1 cellular context compared by ENCODE assay signal in genomic region chr19:2330632-2331284, GRCh38.
TF ChIP-seq lines count a peak whose summit lies in the region.

No MANE protein-coding gene starts in this region.

TF ChIP-seq in SK-N-SH treated with all-trans-retinoic acid at 6 μM for 48 hours, 23 proteins besides CTCF, POLR2A, EP300 and RAD21:
- TF ChIP-seq ZC3H10 (CRISPR knock-in tag; IDR thresholded peaks at IDR 0.05), result no peak
- no peak for TF ChIP-seq ZNF70 (CRISPR knock-in tag; IDR thresholded peaks at IDR 0.05)
- no peak for TF ChIP-seq TCF4 (CRISPR knock-in tag; IDR thresholded peaks at IDR 0.05; ENCODE audit: borderline replicate concordance)
- no peak for TF ChIP-seq ZNF8 (CRISPR knock-in tag; IDR thresholded peaks at IDR 0.05)
- no peak for TF ChIP-seq TSHZ2 (CRISPR knock-in tag; IDR thresholded peaks at IDR 0.05)
- no peak for TF ChIP-seq ZFP30 (CRISPR knock-in tag; IDR thresholded peaks at IDR 0.05)
- TF ChIP-seq TOX (CRISPR knock-in tag; IDR thresholded peaks at IDR 0.05; ENCODE audit: borderline replicate concordance), result no peak
- TF ChIP-seq CSDC2 (CRISPR knock-in tag; IDR thresholded peaks at IDR 0.05), result no peak
- TF ChIP-seq CSRNP3 (CRISPR knock-in tag; IDR thresholded peaks at IDR 0.05), result no peak
TF ChIP-seq in SK-N-SH treated with all-trans-retinoic acid at 6 μM for 48 hours: peak in this region for 0.
